In the genomic region with DNA sequence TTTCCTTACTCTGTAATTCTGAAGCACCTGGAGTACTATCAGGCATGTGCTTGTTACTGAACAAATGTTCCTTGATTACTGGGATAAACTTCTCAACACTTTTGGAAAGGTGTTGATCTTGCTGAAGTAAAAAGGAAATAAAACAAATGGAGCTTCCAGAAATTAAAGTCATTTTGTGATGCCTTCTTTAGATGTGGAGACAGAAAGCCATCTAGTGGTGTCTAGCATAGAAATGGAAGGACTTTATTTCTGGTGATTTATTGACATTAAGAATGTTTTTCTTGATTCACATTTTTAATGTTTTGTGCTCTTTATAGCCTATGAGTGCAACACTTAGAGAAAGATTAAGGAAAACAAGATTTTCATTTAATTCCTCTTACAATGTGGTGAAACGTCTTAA, we compare ENCODE assay signal across 9 cellular contexts. TPM values are rescaled to one million over a fixed set of nuclear protein-coding genes. Genes with fewer than 3 reads are reported as not detected.
A peak's percentile ranks its signal among the peaks of the same experiment; 100 is the strongest.
DNase-seq lines count a peak whose midpoint lies in the region; ATAC-seq and TF ChIP-seq lines count a peak whose summit lies in the region.
"Had no signal": no experiment of that assay in that cellular context is flagged by ENCODE, and none has a peak within 500 bp of the region (broad histone marks: within the 10 kb centered on the region; RNA-seq: fewer than 3 reads in every experiment).

No MANE protein-coding gene starts in this region.

- H3K27me3 ChIP-seq in aorta (ENCODE audit: control insufficient read depth in 1 of 2, insufficient read depth in 2 of 2, low read length in 1 of 2): no peaks in the 10 kb centered on the region

- ATAC-seq in GM18505 (IDR thresholded peaks at IDR 0.05; ENCODE audit: unreplicated experiment) (no peak), HG03439 (IDR thresholded peaks at IDR 0.05; ENCODE audit: unreplicated experiment) (no peak), aorta (ENCODE audit: low FRiP score) (no peak)

- no peaks in the 10 kb centered on the region for H3K27me3 Mint-ChIP-seq in neural crest cell (ENCODE audit: low read depth)

- DNase-seq in DMS79 treated with DMSO at 0.1 percent for 48 hours (lab: John Stamatoyannopoulos, UW): peak; percentile 1
- no peak for DNase-seq in DMS79 (lab: John Stamatoyannopoulos, UW)
- peak in 1 of 61 donors; percentile 1 for DNase-seq in caudate nucleus (lab: John Stamatoyannopoulos, UW)
- DNase-seq in neural crest cell (ENCODE audit: low read depth, low spot score): no peak
- DNase-seq in aorta: no peak
- DNase-seq: EL had no signal

- no peaks in the 10 kb centered on the region for H3K36me3 ChIP-seq in aorta (ENCODE audit: control insufficient read depth in 1 of 2, insufficient read depth in 2 of 2, low read length in 1 of 2)

- H3K27ac Mint-ChIP-seq in neural crest cell (ENCODE audit: unreplicated experiment): no peak overlapping the region

- no peaks in the 10 kb centered on the region for H3K9me3 ChIP-seq in aorta (ENCODE audit: control insufficient read depth, low read length)

- H3K4me3 ChIP-seq in aorta (ENCODE audit: low read length in 2 of 2): no peak overlapping the region

- H3K9me3 Mint-ChIP-seq in neural crest cell: no peaks in the 10 kb centered on the region

- H3K4me3 Mint-ChIP-seq in neural crest cell: peak overlapping the region; percentile 97

- WGBS in aorta, 2 donors: 33 to 52% methylated on average over 1 of the region's 1 CpG

- peak overlapping the region; percentile 16 for H3K27ac ChIP-seq in caudate nucleus (ENCODE audit: low read depth, low read length)
- H3K27ac ChIP-seq in aorta (ENCODE audit: low read depth in 1 of 2, low read length in 2 of 2): no peak overlapping the region

- H3K36me3 Mint-ChIP-seq in neural crest cell (ENCODE audit: low read depth): peaks cover 7% of the 10 kb centered on the region

- H3K4me1 Mint-ChIP-seq in neural crest cell: peaks cover 31% of the 10 kb centered on the region

- intact Hi-C loops in aorta (cut with DNase I): loop anchor here (5.0 kb wide), 4 partner anchors 76 to 236 kb away; a partner anchor contains a TSS

- TF ChIP-seq POLR2A in GM18505 (IDR thresholded peaks at IDR 0.05; ENCODE audit: borderline replicate concordance, extremely low read depth, insufficient read depth, insufficient read length): no peak

- no peaks in the 10 kb centered on the region for H3K4me1 ChIP-seq in aorta (ENCODE audit: control insufficient read depth in 1 of 2, insufficient read depth in 2 of 2, low read length in 2 of 2)

- peak; percentile 49; the same call in 1 of the 2 replicates for TF ChIP-seq CTCF in LNCAP (IDR thresholded peaks at IDR 0.05)
- peak; percentile 46 for TF ChIP-seq CTCF in neural crest cell (conservative IDR thresholded peaks at IDR 0.05)

RNA-seq across cellular contexts. Expression of a gene that starts 1.4 kb away (rescaled TPM):
- total RNA-seq in neural crest cell (13.9 and 14.0 TPM in 2 replicates), aorta (1 to 10 TPM; 6.0 to 6.5 TPM)
- 1 to 10 TPM; 6.8 to 8.9 TPM for polyA plus RNA-seq in aorta

RNA-seq across cellular contexts. Expression of a gene that starts 37.7 kb away (rescaled TPM):
- total RNA-seq in neural crest cell: not detected in 2 replicates
- total RNA-seq in aorta: 1 to 10 TPM in 1 of 2 donors, under 1 TPM in 1; 0.87 to 1.5 TPM
- 1 to 10 TPM in 1 of 2 donors, under 1 TPM in 1; 0.28 to 1.5 TPM for polyA plus RNA-seq in aorta
